8 cellular contexts compared by ENCODE assay signal in the genomic region with DNA sequence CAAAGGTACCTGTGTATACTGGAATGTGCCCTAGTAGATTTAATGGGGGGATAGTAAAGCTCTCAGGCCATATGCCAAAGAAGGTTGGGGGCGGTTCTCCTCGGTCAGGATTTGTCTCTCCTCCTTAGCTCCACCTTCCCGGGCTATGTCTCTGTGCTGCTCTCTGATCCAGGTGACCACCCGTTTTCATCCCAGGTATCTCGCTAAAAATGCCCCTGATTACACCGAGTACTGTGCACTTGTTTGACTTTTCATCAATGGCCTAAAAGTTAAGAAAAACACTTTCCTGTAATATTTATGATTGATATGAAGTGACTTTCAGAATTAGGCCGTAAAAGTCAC. TPM values are rescaled to one million over a fixed set of nuclear protein-coding genes. Genes with fewer than 3 reads are reported as not detected.
DNase-seq lines count a peak whose midpoint lies in the region; ATAC-seq and TF ChIP-seq lines count a peak whose summit lies in the region.

No MANE protein-coding gene starts in this region.

- H3K4ac ChIP-seq in trophoblast cell (ENCODE audit: low read depth, low read length), result peak overlapping the region; percentile 28

- no peak overlapping the region for H3K9ac ChIP-seq in trophoblast cell (ENCODE audit: low read length)

- H3K27ac ChIP-seq in RWPE2 (ENCODE audit: poor library complexity, severe bottlenecking), result peak overlapping the region; percentile 54
- H3K27ac ChIP-seq in esophagus squamous epithelium, result peak overlapping the region; percentile 91 to 93 (median 92)
- no peak overlapping the region for H3K27ac ChIP-seq in trophoblast cell (ENCODE audit: low read depth, low read length)

- no peak overlapping the region for H2AK5ac ChIP-seq in trophoblast cell (ENCODE audit: low read length)

- no peak for TF ChIP-seq POLR2A in esophagus squamous epithelium (IDR thresholded peaks at IDR 0.05)

- TF ChIP-seq CTCF in RWPE2 (IDR thresholded peaks at IDR 0.05; ENCODE audit: poor library complexity, severe bottlenecking) (no peak), esophagus squamous epithelium (IDR thresholded peaks at IDR 0.05) (no peak)

- H3K4me1 ChIP-seq in RWPE2 (ENCODE audit: insufficient read depth, poor library complexity, severe bottlenecking), result peaks cover 11% of the 10 kb centered on the region
- peaks cover 9 to 60% (median 14%) of the 10 kb centered on the region in 3 donors for H3K4me1 ChIP-seq in esophagus squamous epithelium
- H3K4me1 ChIP-seq in trophoblast cell (ENCODE audit: control insufficient read depth in 1 of 2, insufficient read depth in 2 of 2, low read length in 2 of 2), result peaks cover 3 to 8% of the 10 kb centered on the region in 2 experiments

- peaks cover 16 to 31% of the 10 kb centered on the region in 2 donors for H3K36me3 Mint-ChIP-seq in activated T-cell treated with anti-CD3 and anti-CD28 coated beads, Interleukin-2, amount 50 U/mL, for 72 hours (ENCODE audit: insufficient read depth in 2 of 2)

- H3K4me3 ChIP-seq in RWPE2 (ENCODE audit: severe bottlenecking), result peak overlapping the region; percentile 90
- H3K4me3 ChIP-seq in esophagus squamous epithelium, result peak overlapping the region; percentile 90 to 97 (median 94)
- H3K4me3 ChIP-seq in trophoblast cell (ENCODE audit: low read depth, low read length), result no peak overlapping the region

- H3K36me3 ChIP-seq in RWPE2 (ENCODE audit: low read depth) (peaks cover 69% of the 10 kb centered on the region), esophagus squamous epithelium (peaks cover 10 to 63% (median 42%) of the 10 kb centered on the region in 3 donors), trophoblast cell (ENCODE audit: control insufficient read depth in 1 of 2, insufficient read depth in 2 of 2, low read length in 2 of 2) (peaks cover 46 to 52% of the 10 kb centered on the region in 2 experiments)

- H3K4me2 ChIP-seq in trophoblast cell (ENCODE audit: low read length), result peak overlapping the region; percentile 77

- no peak overlapping the region for H4K8ac ChIP-seq in trophoblast cell (ENCODE audit: low read depth, low read length)

- H3K23ac ChIP-seq in trophoblast cell (ENCODE audit: low read length), result no peak overlapping the region

- peaks cover 10% of the 10 kb centered on the region for H3K79me2 ChIP-seq in trophoblast cell (ENCODE audit: control insufficient read depth, insufficient read depth, low read length, poor library complexity)

- H3K4me1 Mint-ChIP-seq in activated T-cell treated with anti-CD3 and anti-CD28 coated beads, Interleukin-2, amount 50 U/mL, for 72 hours (ENCODE audit: low read depth), result peaks cover 49% of the 10 kb centered on the region

- intact Hi-C loops in esophagus squamous epithelium (cut with DNase I), result no loop called here

- H3K27me3 ChIP-seq in RWPE2 (ENCODE audit: insufficient read depth, poor library complexity, severe bottlenecking), result no peaks in the 10 kb centered on the region
- no peaks in the 10 kb centered on the region for H3K27me3 ChIP-seq in esophagus squamous epithelium
- no peaks in the 10 kb centered on the region for H3K27me3 ChIP-seq in trophoblast cell (ENCODE audit: insufficient read depth, low read length)

- no peak overlapping the region for H3K14ac ChIP-seq in trophoblast cell (ENCODE audit: low read length)

- H3K27me3 Mint-ChIP-seq in activated T-cell treated with anti-CD3 and anti-CD28 coated beads, Interleukin-2, amount 50 U/mL, for 72 hours (ENCODE audit: low read depth), result no peaks in the 10 kb centered on the region

- no peaks in the 10 kb centered on the region for H3K9me3 Mint-ChIP-seq in activated T-cell treated with anti-CD3 and anti-CD28 coated beads, Interleukin-2, amount 50 U/mL, for 72 hours

- H3K79me1 ChIP-seq in trophoblast cell (ENCODE audit: low read length), result peaks cover 14% of the 10 kb centered on the region

- no peak overlapping the region for H2BK5ac ChIP-seq in trophoblast cell (ENCODE audit: low read depth, low read length, poor library complexity)

- H2BK12ac ChIP-seq in trophoblast cell (ENCODE audit: low read length), result no peak overlapping the region

- 9 to 12% methylated on average over 7 of the region's 7 CpGs for WGBS in esophagus squamous epithelium, 2 donors
- WGBS in trophoblast cell (ENCODE audit: extremely low coverage, insufficient coverage, insufficient read length), result no CpG with 5 or more reads among the region's 7 CpGs

- no peak for DNase-seq in activated T-cell treated with anti-CD3 and anti-CD28 coated beads, Interleukin-2, amount 50 U/mL, for 72 hours
- no peak for DNase-seq in activated T-cell treated with anti-CD3 and anti-CD28 coated beads for 4 hours
- no peak for DNase-seq in RWPE2 (ENCODE audit: low spot score)
- no peak for DNase-seq in esophagus squamous epithelium (lab: John Stamatoyannopoulos, UW)
- peak in 1 of 2 donors; percentile 11 for DNase-seq in trophoblast cell
- no peak for DNase-seq in medulla oblongata (ENCODE audit: extremely low spot score)
- no peak for DNase-seq in SKM-1 (lab: John Stamatoyannopoulos, UW; ENCODE audit: unreplicated experiment)
- DNase-seq in middle frontal gyrus (ENCODE audit: extremely low spot score, low spot score), result no peak

- no peak overlapping the region for H2BK120ac ChIP-seq in trophoblast cell (ENCODE audit: insufficient read depth, low read length, poor library complexity)

- H2AFZ ChIP-seq in trophoblast cell (ENCODE audit: insufficient read depth, low read length, poor library complexity), result no peak overlapping the region

- no peak overlapping the region for H4K12ac ChIP-seq in trophoblast cell (ENCODE audit: low read depth, low read length)

- H4K91ac ChIP-seq in trophoblast cell (ENCODE audit: low read depth, low read length), result no peak overlapping the region

- no peaks in the 10 kb centered on the region for H3K9me3 ChIP-seq in RWPE2 (ENCODE audit: severe bottlenecking)
- no peaks in the 10 kb centered on the region for H3K9me3 ChIP-seq in esophagus squamous epithelium
- peaks cover 2% of the 10 kb centered on the region for H3K9me3 ChIP-seq in trophoblast cell (ENCODE audit: insufficient read depth, low read depth, low read length)

- ATAC-seq in activated T-cell treated with anti-CD3 and anti-CD28 coated beads, Interleukin-2, amount 50 U/mL, for 72 hours (replicated peaks in 1 of 2), result no peak
- ATAC-seq in RWPE2 (ENCODE audit: low read depth), result 0 out of 3 replicates have a peak, but pooled peaks have one; percentile 15

- peak overlapping the region; percentile 90 for H3K27ac Mint-ChIP-seq in activated T-cell treated with anti-CD3 and anti-CD28 coated beads, Interleukin-2, amount 50 U/mL, for 72 hours

- peak overlapping the region; percentile 90 to 94 for H3K4me3 Mint-ChIP-seq in activated T-cell treated with anti-CD3 and anti-CD28 coated beads, Interleukin-2, amount 50 U/mL, for 72 hours

- H3K18ac ChIP-seq in trophoblast cell (ENCODE audit: low read length), result no peak overlapping the region

RNA-seq across cellular contexts. Expression of gene NDUFS6, which starts 0.7 kb away (rescaled TPM):
- 10 to 100 TPM; 21.9 to 22.3 TPM for total RNA-seq in activated T-cell treated with anti-CD3 and anti-CD28 coated beads, Interleukin-2, amount 50 U/mL, for 72 hours
- 10 to 100 TPM; 36.1 to 72.7 (median 57.3) TPM for total RNA-seq in esophagus squamous epithelium
- 83.0 and 83.7 TPM in 2 replicates for polyA plus RNA-seq in trophoblast cell (2013)

RNA-seq across cellular contexts. Expression of gene MRPL36, which starts 2.3 kb away (rescaled TPM):
- total RNA-seq in activated T-cell treated with anti-CD3 and anti-CD28 coated beads, Interleukin-2, amount 50 U/mL, for 72 hours, result 10 to 100 TPM; 48.1 to 52.2 TPM
- 10 to 100 TPM; 44.6 to 54.9 (median 49.3) TPM for total RNA-seq in esophagus squamous epithelium
- 70.1 and 72.5 TPM in 2 replicates for polyA plus RNA-seq in trophoblast cell (2013)
